ENCODE assay signal across 18 cellular contexts in the genomic region with DNA sequence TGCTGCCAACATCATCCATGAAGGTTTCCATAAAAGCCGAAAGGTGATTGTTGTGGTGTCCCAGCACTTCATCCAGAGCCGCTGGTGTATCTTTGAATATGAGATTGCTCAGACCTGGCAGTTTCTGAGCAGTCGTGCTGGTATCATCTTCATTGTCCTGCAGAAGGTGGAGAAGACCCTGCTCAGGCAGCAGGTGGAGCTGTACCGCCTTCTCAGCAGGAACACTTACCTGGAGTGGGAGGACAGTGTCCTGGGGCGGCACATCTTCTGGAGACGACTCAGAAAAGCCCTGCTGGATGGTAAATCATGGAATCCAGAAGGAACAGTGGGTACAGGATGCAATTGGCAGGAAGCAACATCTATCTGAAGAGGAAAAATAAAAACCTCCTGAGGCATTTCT. TPM values are rescaled to one million over a fixed set of nuclear protein-coding genes. Genes with fewer than 3 reads are reported as not detected.
DNase-seq lines count a peak whose midpoint lies in the region; ATAC-seq, FAIRE-seq and TF ChIP-seq lines count a peak whose summit lies in the region.
"Had no signal": no experiment of that assay in that cellular context is flagged by ENCODE, and none has a peak within 500 bp of the region (broad histone marks: within the 10 kb centered on the region; RNA-seq: fewer than 3 reads in every experiment).

No MANE protein-coding gene starts in this region.

- H4K8ac ChIP-seq in H1 (ENCODE audit: extremely low read depth, insufficient read depth, low read length) = no peak overlapping the region

- intact Hi-C loops in spleen (cut with DNase I; ENCODE audit: low total_unique reads) (loop anchor here (10.0 kb wide), 1 partner anchor 61 kb away; no protein-coding TSS in a partner anchor), psoas muscle (cut with DNase I) (no loop called here)

- no peak overlapping the region for H2AK5ac ChIP-seq in H1 (ENCODE audit: low read depth, low read length)

- WGBS in H1 (ENCODE audit: extremely low coverage in 1 of 2, insufficient coverage in 1 of 2, insufficient read length in 1 of 2, insufficient replicate concordance in 2 of 2, low coverage in 1 of 2, low lambda C conversion rate in 2 of 2, missing lambda C conversion rate in 1 of 2), 2 experiments = 86% methylated on average over 6 of the region's 6 CpGs; no CpG with 5 or more reads in 1 of the 2 experiments
- 79 to 91% (median 86%) methylated on average over 5 to 6 of the region's 6 CpGs for WGBS in spleen, 5 donors
- 74 to 78% (median 77%) methylated on average over 6 of the region's 6 CpGs for WGBS in psoas muscle, 3 donors

- TF ChIP-seq EP300 in H1 (IDR thresholded peaks at IDR 0.05; ENCODE audit: borderline replicate concordance in 1 of 2, low read depth in 2 of 2, low read length in 2 of 2) = no peak

- no peak overlapping the region for H3K23ac ChIP-seq in H1 (ENCODE audit: insufficient read length)

- no peaks in the 10 kb centered on the region for H3F3A ChIP-seq in MM.1S (ENCODE audit: insufficient read depth, low read length)

- H3K4me3 ChIP-seq in MM.1S (ENCODE audit: low read length) (no peak overlapping the region), H1 (ENCODE audit: extremely low read depth in 1 of 4, insufficient read depth in 2 of 4, low read depth in 3 of 4, low read length in 4 of 4) (no peak overlapping the region), spleen (no peak overlapping the region), psoas muscle (no peak overlapping the region)
- H3K4me3 ChIP-seq: GM23248, lung, upper lobe of right lung had no signal

- POLR2A ChIA-PET in H1 (lab: Charles Lee; ENCODE audit: partially characterized antibody) = interaction anchor here (0.5 kb wide), 1 partner anchor 10 kb away, joined by 4 read pairs; no protein-coding TSS in a partner anchor
- POLR2A ChIA-PET in T-cell (lab: Charles Lee) = no interaction called here

- peak; percentile 37 to 56 for TF ChIP-seq RAD21 in H1 (IDR thresholded peaks at IDR 0.05 in 1 of 2, conservative IDR thresholded peaks at IDR 0.05 in 1 of 2; ENCODE audit: low read depth in 2 of 2, low read length in 2 of 2)

- no peak for ATAC-seq in stimulated activated naive CD8-positive, alpha-beta T cell treated with anti-CD3 and anti-CD28 coated beads, Interleukin-15, Interleukin-2, amounts not matched to agents 100 U/mL and 50 U/mL, for 24 hours
- no peak for ATAC-seq in stimulated activated naive CD8-positive, alpha-beta T cell treated with anti-CD3 and anti-CD28 coated beads, Interleukin-15, amount 100 ng/mL, for 72 hours
- no peak for ATAC-seq in HG02588 (IDR thresholded peaks at IDR 0.05; ENCODE audit: unreplicated experiment)
- no peak for ATAC-seq in T-cell (replicated peaks in 1 of 4)
- ATAC-seq in psoas muscle = no peak
- ATAC-seq: natural killer cell treated with Interleukin-12 subunit alpha and Interleukin-12 subunit beta and Interleukin-15 and Interleukin-18, amount 100 ng/mL, for 72 hours; upper lobe of right lung had no signal

- H3K27me3 ChIP-seq in MM.1S (replicated peaks; ENCODE audit: insufficient read depth, low read length) (no peaks in the 10 kb centered on the region), H1 (replicated peaks in 1 of 4; ENCODE audit: control insufficient read depth in 3 of 4, extremely low read depth in 1 of 4, insufficient read depth in 3 of 4, low read length in 3 of 4) (no peaks in the 10 kb centered on the region), spleen (replicated peaks in 1 of 7) (no peaks in the 10 kb centered on the region), psoas muscle (ENCODE audit: insufficient read depth in 3 of 3, low read length in 2 of 3) (no peaks in the 10 kb centered on the region)
- H3K27me3 ChIP-seq: upper lobe of right lung had no signal

- H3K4me1 ChIP-seq in MM.1S (ENCODE audit: low read length) (peaks cover 17% of the 10 kb centered on the region), H1 (replicated peaks in 1 of 4; ENCODE audit: control insufficient read depth in 3 of 4, insufficient read depth in 4 of 4, low read length in 3 of 4) (no peaks in the 10 kb centered on the region), spleen (peaks cover 12 to 94% (median 56%) of the 10 kb centered on the region in 6 donors), psoas muscle (no peaks in the 10 kb centered on the region)

- H3K9me2 ChIP-seq in MM.1S (replicated peaks; ENCODE audit: insufficient read depth, low read length) = no peaks in the 10 kb centered on the region

- H3K4me2 ChIP-seq in MM.1S (ENCODE audit: low read depth, low read length) (no peak overlapping the region), H1 (ENCODE audit: insufficient read depth in 1 of 2, low read depth in 2 of 2, low read length in 2 of 2) (no peak overlapping the region)

- H3K4me3 Mint-ChIP-seq in stimulated activated naive CD8-positive, alpha-beta T cell treated with anti-CD3 and anti-CD28 coated beads, Interleukin-15, amount 100 ng/mL, for 72 hours = no peak overlapping the region
- H3K4me3 Mint-ChIP-seq in T-cell = no peak overlapping the region
- H3K4me3 Mint-ChIP-seq: natural killer cell treated with Interleukin-12 subunit alpha and Interleukin-12 subunit beta and Interleukin-15 and Interleukin-18, amount 100 ng/mL, for 72 hours; T-helper 1 cell treated with Interleukin-12 subunit alpha and Interleukin-12 subunit beta and Interleukin-4 antibody, amounts not matched to agents 30 μg/mL and 1 μg/mL, for 36 hours had no signal

- H3K27me3 Mint-ChIP-seq in stimulated activated naive CD8-positive, alpha-beta T cell treated with anti-CD3 and anti-CD28 coated beads, Interleukin-15, amount 100 ng/mL, for 72 hours = peaks cover 12% of the 10 kb centered on the region
- H3K27me3 Mint-ChIP-seq in T-cell = peaks cover 0 to 4% of the 10 kb centered on the region in 2 donors

- H3K79me1 ChIP-seq in H1 (ENCODE audit: low read depth, low read length) = no peaks in the 10 kb centered on the region

- TF ChIP-seq CTCF in MM.1S (IDR thresholded peaks at IDR 0.05; ENCODE audit: low read length) (peak; percentile 32), H1 (IDR thresholded peaks at IDR 0.05; ENCODE audit: control extremely low read depth in 1 of 3, insufficient read depth in 1 of 3, low read depth in 1 of 3, low read length in 3 of 3) (peak in 2 of 3 experiments; percentile 38 to 41; a peak in 3 of 4 replicates), spleen (IDR thresholded peaks at IDR 0.05 in 8 of 11, conservative IDR thresholded peaks at IDR 0.05 in 3 of 11) (no peak), psoas muscle (IDR thresholded peaks at IDR 0.05) (no peak)

- peak overlapping the region in 1 of 2 donors; percentile 12 for H3K27ac Mint-ChIP-seq in stimulated activated naive CD8-positive, alpha-beta T cell treated with anti-CD3 and anti-CD28 coated beads, Interleukin-15, amount 100 ng/mL, for 72 hours
- H3K27ac Mint-ChIP-seq in T-cell = no peak overlapping the region
- H3K27ac Mint-ChIP-seq: natural killer cell treated with Interleukin-12 subunit alpha and Interleukin-12 subunit beta and Interleukin-15 and Interleukin-18, amount 100 ng/mL, for 72 hours; T-helper 1 cell treated with Interleukin-12 subunit alpha and Interleukin-12 subunit beta and Interleukin-4 antibody, amounts not matched to agents 30 μg/mL and 1 μg/mL, for 36 hours had no signal

- H3K4ac ChIP-seq in H1 (replicated peaks; ENCODE audit: insufficient read length, low read depth, low read length) = no peak overlapping the region

- H2BK5ac ChIP-seq in H1 (ENCODE audit: low read depth, low read length) = no peak overlapping the region

- H2BK15ac ChIP-seq in H1 (ENCODE audit: low read length) = no peak overlapping the region

- H2BK12ac ChIP-seq in H1 (ENCODE audit: low read depth, low read length) = no peak overlapping the region

- H3K9me3 ChIP-seq in MM.1S (replicated peaks; ENCODE audit: insufficient read depth, low read length) (no peaks in the 10 kb centered on the region), H1 (ENCODE audit: insufficient read depth in 2 of 2, low read depth in 1 of 2, low read length in 1 of 2) (no peaks in the 10 kb centered on the region), spleen (no peaks in the 10 kb centered on the region), psoas muscle (no peaks in the 10 kb centered on the region)
- H3K9me3 ChIP-seq: upper lobe of right lung had no signal

- H2BK120ac ChIP-seq in H1 (replicated peaks; ENCODE audit: low read depth, low read length) = no peak overlapping the region

- H2BK20ac ChIP-seq in H1 (ENCODE audit: low read length) = no peak overlapping the region

- H3K36me3 ChIP-seq in MM.1S (replicated peaks; ENCODE audit: insufficient read depth, low read length) = no peaks in the 10 kb centered on the region
- H3K36me3 ChIP-seq in H1 (ENCODE audit: control insufficient read depth in 2 of 4, insufficient read depth in 4 of 4, low read length in 3 of 4) = no peaks in the 10 kb centered on the region
- peaks cover 0 to 79% (median 41%) of the 10 kb centered on the region in 6 donors for H3K36me3 ChIP-seq in spleen
- peaks cover 2 to 13% of the 10 kb centered on the region in 2 donors for H3K36me3 ChIP-seq in psoas muscle (ENCODE audit: insufficient read depth in 1 of 2, low read depth in 1 of 2)

- no peak overlapping the region for H2AFZ ChIP-seq in MM.1S (ENCODE audit: low read length)
- H2AFZ ChIP-seq in H1 (ENCODE audit: low read length) = no peak overlapping the region
- H2AFZ ChIP-seq: GM23248 had no signal

- no peak for FAIRE-seq in H1 (lab: Jason Lieb, UNC)

- CTCF ChIA-PET in H1 (lab: Charles Lee; ENCODE audit: partially characterized antibody) (interaction anchor here (0.6 to 1.8 kb wide), 7 partner anchors 8 to 515 kb away, joined by 3 to 6 read pairs (median 3); no protein-coding TSS in a partner anchor), T-cell (lab: Charles Lee) (no interaction called here)

- no peak overlapping the region for H3K56ac ChIP-seq in H1 (replicated peaks; ENCODE audit: insufficient read length, low read depth, low read length)

- no peaks in the 10 kb centered on the region for H3K23me2 ChIP-seq in H1 (ENCODE audit: low read depth, low read length)

- peak; percentile 3 for DNase-seq in stimulated activated naive CD8-positive, alpha-beta T cell treated with anti-CD3 and anti-CD28 coated beads, Interleukin-15, Interleukin-2, amounts not matched to agents 100 U/mL and 50 U/mL, for 24 hours
- DNase-seq in stimulated activated naive CD8-positive, alpha-beta T cell treated with anti-CD3 and anti-CD28 coated beads, Interleukin-15, amount 100 ng/mL, for 72 hours = no peak
- DNase-seq in MM.1S (no peak), H1 (ENCODE audit: low read depth in 1 of 2, low spot score in 2 of 2) (no peak), spleen (peak; percentile 60), T-cell (no peak), psoas muscle (no peak)
- DNase-seq: activated effector memory CD4-positive, alpha-beta T cell treated with Interleukin-2 at 50 U/mL for 16 hours; hypothalamus; NCI-H1048; NCI-H226; upper lobe of right lung had no signal

- no peak overlapping the region for H3K27ac ChIP-seq in MM.1S (ENCODE audit: low read length)
- no peak overlapping the region for H3K27ac ChIP-seq in H1 (ENCODE audit: low read depth, low read length)
- H3K27ac ChIP-seq in spleen = peak overlapping the region in 3 of 8 donors; percentile 13 to 46 (median 25)
- H3K27ac ChIP-seq in psoas muscle = no peak overlapping the region
- H3K27ac ChIP-seq: GM23248, upper lobe of right lung had no signal

- H3K18ac ChIP-seq in H1 (ENCODE audit: extremely low read depth, low read length) = no peak overlapping the region

- H4K20me1 ChIP-seq in MM.1S (ENCODE audit: insufficient read depth, low read length) (no peaks in the 10 kb centered on the region), H1 (replicated peaks in 1 of 2; ENCODE audit: control insufficient read depth in 1 of 2, insufficient read depth in 2 of 2, low read length in 2 of 2) (no peaks in the 10 kb centered on the region)

- no peak overlapping the region for H4K91ac ChIP-seq in H1 (replicated peaks; ENCODE audit: insufficient read length, low read length)

- no peak overlapping the region for H4K5ac ChIP-seq in H1 (ENCODE audit: insufficient read length, low read depth, low read length)

- no peaks in the 10 kb centered on the region for H3K36me3 Mint-ChIP-seq in T-cell
- H3K36me3 Mint-ChIP-seq: natural killer cell treated with Interleukin-12 subunit alpha and Interleukin-12 subunit beta and Interleukin-15 and Interleukin-18, amount 100 ng/mL, for 72 hours had no signal

- H3K9me3 Mint-ChIP-seq in stimulated activated naive CD8-positive, alpha-beta T cell treated with anti-CD3 and anti-CD28 coated beads, Interleukin-15, amount 100 ng/mL, for 72 hours = peaks cover 0 to 4% of the 10 kb centered on the region in 2 donors
- H3K9me3 Mint-ChIP-seq in T-cell = peaks cover 0 to 4% (median 0%) of the 10 kb centered on the region in 3 donors

- H3K79me2 ChIP-seq in MM.1S (ENCODE audit: low read length) = no peaks in the 10 kb centered on the region
- H3K79me2 ChIP-seq in H1 (ENCODE audit: control insufficient read depth in 1 of 2, insufficient read depth in 2 of 2, low read length in 2 of 2) = no peaks in the 10 kb centered on the region

- H3K4me1 Mint-ChIP-seq in stimulated activated naive CD8-positive, alpha-beta T cell treated with anti-CD3 and anti-CD28 coated beads, Interleukin-15, amount 100 ng/mL, for 72 hours = peaks cover 17% of the 10 kb centered on the region
- peaks cover 0 to 9% (median 0%) of the 10 kb centered on the region in 3 donors for H3K4me1 Mint-ChIP-seq in T-cell

- no peak overlapping the region for H3K9ac ChIP-seq in MM.1S (ENCODE audit: low read length)
- no peak overlapping the region for H3K9ac ChIP-seq in H1 (replicated peaks in 1 of 4; ENCODE audit: extremely low read depth in 1 of 4, low read depth in 3 of 4, low read length in 3 of 4)
- H3K9ac ChIP-seq: GM23248 had no signal

- no peak overlapping the region for H3K14ac ChIP-seq in H1 (ENCODE audit: insufficient read length)

- no peak for TF ChIP-seq POLR2A in H1 (IDR thresholded peaks at IDR 0.05; ENCODE audit: control extremely low read depth in 1 of 2, low read depth in 2 of 2, low read length in 2 of 2)
- no peak for TF ChIP-seq POLR2A in spleen (IDR thresholded peaks at IDR 0.05)

RNA-seq across cellular contexts. Expression of a gene that starts 10.1 kb away (rescaled TPM):
- 0.17 and 0.19 TPM in 2 replicates for total RNA-seq in H1 (2021; fragmentation: NEBNext Ultra II Directional; extraction: Animal tissue kit (Norgen Biotek cat#: 25700))
- under 0.01 and 0.02 TPM in 2 replicates for polyA plus RNA-seq in H1 (2011; rRNA removed)
- polyA plus RNA-seq in H1 (2011; cell fraction: cytosol; rRNA removed) = not detected
- not detected for polyA plus RNA-seq in H1 (2011; cell fraction: nucleus; rRNA removed)
- 0.04 to 0.14 TPM in 2 of 4 replicates, not detected in the others for polyA plus RNA-seq in H1 (2012, experiment 1 of 2)
- 0.04 TPM for polyA plus RNA-seq in H1 (2012, experiment 2 of 2)
- 0.22 TPM for polyA plus RNA-seq in H1 (2013, experiment 1 of 2)
- polyA plus RNA-seq in H1 (2013, experiment 2 of 2) = 0.24 TPM
- 0.07 and 0.09 TPM in 2 replicates for polyA minus RNA-seq in H1 (2011; rRNA and poly(A)+ RNA removed)
- polyA minus RNA-seq in H1 (2011; cell fraction: cytosol; rRNA and poly(A)+ RNA removed) = not detected
- polyA minus RNA-seq in H1 (2011; cell fraction: nucleus; rRNA and poly(A)+ RNA removed) = 0.70 TPM
- total RNA-seq in spleen = 100 to 1,000 TPM in 5 of 7 donors, 10 to 100 TPM in 2; 62.8 to 216 (median 136) TPM
- 10 to 100 TPM in 1 of 3 donors, 1 to 10 TPM in 2; 6.3 to 14.8 (median 7.8) TPM for polyA plus RNA-seq in spleen
- under 1 TPM; 0.08 to 0.18 (median 0.16) TPM for total RNA-seq in T-cell
- total RNA-seq in psoas muscle = 1 to 10 TPM; 4.8 to 8.3 (median 6.6) TPM
- polyA plus RNA-seq in psoas muscle = 1 to 10 TPM; 1.5 to 2.7 (median 1.9) TPM
- total RNA-seq: G401 had no signal

Comparison
In these comparisons a context has a peak if more than half of its experiments do, and no peak if none do; other contexts are left out.
1. DNase-seq: peak in stimulated activated naive CD8-positive, alpha-beta T cell treated with anti-CD3 and anti-CD28 coated beads, Interleukin-15, Interleukin-2, amounts not matched to agents 100 U/mL and 50 U/mL, for 24 hours (single experiment) and spleen (single experiment); none in stimulated activated naive CD8-positive, alpha-beta T cell treated with anti-CD3 and anti-CD28 coated beads, Interleukin-15, amount 100 ng/mL, for 72 hours (0 of 2), MM.1S (single experiment), H1 (0 of 2), T-cell (0 of 34) and psoas muscle (0 of 2).
2. CTCF ChIP-seq: peak in MM.1S (single experiment) and H1 (2 of 3); none in spleen (0 of 11) and psoas muscle (single experiment).
3. RNA of a gene that starts 10.1 kb away (total RNA-seq): 62.8 to 216 TPM in spleen; 4.8 to 8.3 TPM in psoas muscle, 0.17 to 0.19 TPM in H1 and 0.08 to 0.18 TPM in T-cell; every median in the first group is over 4 times any median in the second.